In genomic region chr7:69599879-69600764, GRCh38 we compare ENCODE assay signal across 9 cellular contexts. TPM values are rescaled to one million over a fixed set of nuclear protein-coding genes. Genes with fewer than 3 reads are reported as not detected.
DNase-seq lines count a peak whose midpoint lies in the region; ATAC-seq, FAIRE-seq and TF ChIP-seq lines count a peak whose summit lies in the region.
"Had no signal": no experiment of that assay in that cellular context is flagged by ENCODE, and none has a peak within 500 bp of the region (broad histone marks: within the 10 kb centered on the region; RNA-seq: fewer than 3 reads in every experiment).

No MANE protein-coding gene starts in this region.

- H3K27me3 Mint-ChIP-seq in activated naive CD8-positive, alpha-beta T cell treated with anti-CD3 and anti-CD28 coated beads, Interleukin-2, amount 10 ng/mL, durations not matched to agents 7 days and 5 days, result peaks cover 40% of the 10 kb centered on the region

- no peaks in the 10 kb centered on the region for H3K9me3 ChIP-seq in lung (ENCODE audit: control insufficient read depth in 2 of 2, insufficient read depth in 1 of 2, low read length in 1 of 2)

- DNase-seq in Right ventricle myocardium superior, result peak; percentile 41
- DNase-seq in left cardiac atrium, result no peak
- peak; percentile 33 for DNase-seq in activated naive CD8-positive, alpha-beta T cell treated with anti-CD3 and anti-CD28 coated beads, Interleukin-2, amount 10 ng/mL, durations not matched to agents 7 days and 5 days
- DNase-seq in lung (ENCODE audit: low spot score), result no peak
- DNase-seq in urothelium cell line (ENCODE audit: low spot score), result peak; percentile 12
- DNase-seq in NCI-H128 (lab: John Stamatoyannopoulos, UW; ENCODE audit: unreplicated experiment), result no peak

- H3K4me1 ChIP-seq in lung (ENCODE audit: control insufficient read depth in 2 of 2, insufficient read depth in 2 of 2, low read length in 2 of 2), result peaks cover 3 to 6% of the 10 kb centered on the region in 2 donors

- TF ChIP-seq CTCF in lung (IDR thresholded peaks at IDR 0.05; ENCODE audit: control extremely low read depth, extremely low read depth), result no peak

- H3K27ac ChIP-seq in lung (ENCODE audit: low read depth in 1 of 2, low read length in 1 of 2), result no peak overlapping the region

- no peaks in the 10 kb centered on the region for H3K9me3 Mint-ChIP-seq in activated naive CD8-positive, alpha-beta T cell treated with anti-CD3 and anti-CD28 coated beads, Interleukin-2, amount 10 ng/mL, durations not matched to agents 7 days and 5 days
- H3K9me3 Mint-ChIP-seq: brain had no signal

- no peak for ATAC-seq in Right ventricle myocardium superior (ENCODE audit: poor library complexity)
- ATAC-seq in left cardiac atrium, result no peak
- no peak for ATAC-seq in activated naive CD8-positive, alpha-beta T cell treated with anti-CD3 and anti-CD28 coated beads, Interleukin-2, amount 10 ng/mL, durations not matched to agents 7 days and 5 days (ENCODE audit: low read depth)
- ATAC-seq in lung (ENCODE audit: insufficient read depth, low FRiP score), result no peak
- no peak for ATAC-seq in HG02970 (IDR thresholded peaks at IDR 0.05; ENCODE audit: low FRiP score, unreplicated experiment)
- ATAC-seq in GM19324 (IDR thresholded peaks at IDR 0.05; ENCODE audit: low FRiP score, unreplicated experiment), result no peak

- FAIRE-seq in urothelium cell line (lab: Jason Lieb, UNC), result no peak

- no peaks in the 10 kb centered on the region for H3K36me3 Mint-ChIP-seq in activated naive CD8-positive, alpha-beta T cell treated with anti-CD3 and anti-CD28 coated beads, Interleukin-2, amount 10 ng/mL, durations not matched to agents 7 days and 5 days
- H3K36me3 Mint-ChIP-seq: brain had no signal

- H3K27ac Mint-ChIP-seq in activated naive CD8-positive, alpha-beta T cell treated with anti-CD3 and anti-CD28 coated beads, Interleukin-2, amount 10 ng/mL, durations not matched to agents 7 days and 5 days, result no peak overlapping the region

- WGBS in lung, 2 donors, result 1 to 4% methylated on average over 20 to 29 of the region's 29 CpGs

- POLR2A ChIA-PET in activated naive CD8-positive, alpha-beta T cell treated with anti-CD3 and anti-CD28 coated beads, Interleukin-2, amount 10 ng/mL, durations not matched to agents 7 days and 5 days (lab: Charles Lee), result interaction anchor here (0.9 kb wide), 1 partner anchor 77 kb away, joined by 4 read pairs; no protein-coding TSS in a partner anchor

- peak overlapping the region; percentile 71 for H3K4me3 Mint-ChIP-seq in activated naive CD8-positive, alpha-beta T cell treated with anti-CD3 and anti-CD28 coated beads, Interleukin-2, amount 10 ng/mL, durations not matched to agents 7 days and 5 days

- no peaks in the 10 kb centered on the region for H3K36me3 ChIP-seq in lung (ENCODE audit: control insufficient read depth in 2 of 2, insufficient read depth in 2 of 2, low read length in 2 of 2)

- peaks cover 11% of the 10 kb centered on the region for H3K4me1 Mint-ChIP-seq in activated naive CD8-positive, alpha-beta T cell treated with anti-CD3 and anti-CD28 coated beads, Interleukin-2, amount 10 ng/mL, durations not matched to agents 7 days and 5 days

- H3K27me3 ChIP-seq in lung (ENCODE audit: control insufficient read depth, insufficient read depth), result no peaks in the 10 kb centered on the region

- H3K4me3 ChIP-seq in lung, result peak overlapping the region; percentile 59

- intact Hi-C loops in Right ventricle myocardium superior (cut with DNase I), result no loop called here
- intact Hi-C loops in left cardiac atrium (cut with DNase I), result loop anchor here (10.0 kb wide), 2 partner anchors 215 to 295 kb away; no protein-coding TSS in a partner anchor

RNA-seq across cellular contexts. Expression of gene AUTS2, which starts 1.8 kb away (rescaled TPM):
- total RNA-seq in Right ventricle myocardium superior (5.2 TPM), left cardiac atrium (10 to 100 TPM; 10.5 to 15.2 TPM), lung (100 to 1,000 TPM in 1 of 2 donors, 10 to 100 TPM in 1; 65.8 to 115 TPM)
- total RNA-seq in activated naive CD8-positive, alpha-beta T cell treated with anti-CD3 and anti-CD28 coated beads, Interleukin-2, amount 10 ng/mL, durations not matched to agents 7 days and 5 days, result 10 to 100 TPM; 17.5 to 23.8 TPM
- polyA plus RNA-seq in lung, result 10 to 100 TPM; 11.8 to 15.4 TPM

Comparison
In these comparisons a context has a peak if more than half of its experiments do, and no peak if none do; other contexts are left out.
1. DNase-seq: peak in Right ventricle myocardium superior (single experiment), activated naive CD8-positive, alpha-beta T cell treated with anti-CD3 and anti-CD28 coated beads, Interleukin-2, amount 10 ng/mL, durations not matched to agents 7 days and 5 days (single experiment) and urothelium cell line (single experiment); none in left cardiac atrium (single experiment), lung (single experiment) and NCI-H128 (single experiment).